Comparison of ENCODE assay signal across 15 cellular contexts in the genomic region with DNA sequence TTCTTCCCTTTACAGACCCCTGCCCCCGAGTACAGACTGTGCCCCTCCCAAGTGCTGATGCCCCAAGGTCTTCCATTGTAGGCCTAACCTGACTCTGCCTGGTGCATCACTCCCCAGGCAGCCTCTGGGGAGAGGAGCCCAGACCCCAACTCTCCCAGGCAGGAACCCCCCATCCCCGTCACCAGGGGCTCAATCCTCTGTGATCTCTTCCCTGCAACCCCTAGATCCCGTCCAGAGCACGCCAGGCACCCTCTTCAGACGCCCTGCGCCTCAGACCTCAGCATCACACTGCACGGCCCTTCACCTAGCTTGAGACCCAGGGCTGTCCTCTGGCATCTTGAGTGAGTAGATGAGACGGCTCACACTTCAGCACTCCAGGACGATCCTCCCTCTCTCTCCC. TPM values are rescaled to one million over a fixed set of nuclear protein-coding genes. Genes with fewer than 3 reads are reported as not detected.
DNase-seq lines count a peak whose midpoint lies in the region; ATAC-seq and TF ChIP-seq lines count a peak whose summit lies in the region.
"Had no signal": no experiment of that assay in that cellular context is flagged by ENCODE, and none has a peak within 500 bp of the region (broad histone marks: within the 10 kb centered on the region; RNA-seq: fewer than 3 reads in every experiment).

No MANE protein-coding gene starts in this region.

- H3K4me3 ChIP-seq in stomach, result no peak overlapping the region

- POLR2A ChIA-PET in CD4-positive, alpha-beta T cell (lab: Charles Lee), result no interaction called here
- POLR2A ChIA-PET in activated naive CD8-positive, alpha-beta T cell treated with anti-CD3 and anti-CD28 coated beads, Interleukin-2, amount 10 ng/mL, durations not matched to agents 7 days and 5 days (lab: Charles Lee), result interaction anchor here (0.6 to 1.6 kb wide), 5 partner anchors 8 to 121 kb away, joined by 3 to 5 read pairs (median 3); a partner anchor contains a TSS

- peaks cover 15 to 28% (median 25%) of the 10 kb centered on the region in 4 donors for H3K4me1 ChIP-seq in stomach

- H3K27ac ChIP-seq in CD4-positive, alpha-beta T cell (ENCODE audit: low read depth, low read length), result no peak overlapping the region
- H3K27ac ChIP-seq in KOPT-K1 (ENCODE audit: low read depth, low read length, poor library complexity, severe bottlenecking) (peak overlapping the region; percentile 69), stomach (peak overlapping the region in 1 of 5 donors; percentile 21)
- H3K27ac ChIP-seq: right atrium auricular region had no signal

- H3K27me3 Mint-ChIP-seq in CD4-positive, alpha-beta T cell, result no peaks in the 10 kb centered on the region
- H3K27me3 Mint-ChIP-seq in activated naive CD8-positive, alpha-beta T cell treated with anti-CD3 and anti-CD28 coated beads, Interleukin-2, amount 10 ng/mL, durations not matched to agents 7 days and 5 days, result no peaks in the 10 kb centered on the region
- H3K27me3 Mint-ChIP-seq in natural killer cell treated with Interleukin-12 subunit alpha and Interleukin-12 subunit beta and Interleukin-15 and Interleukin-18, amount 100 ng/mL, for 72 hours, result no peaks in the 10 kb centered on the region

- no peak for TF ChIP-seq EP300 in stomach (IDR thresholded peaks at IDR 0.05)

- TF ChIP-seq POLR2A in stomach (IDR thresholded peaks at IDR 0.05), result no peak

- H3K36me3 ChIP-seq in KOPT-K1 (ENCODE audit: insufficient read depth, low read length), result no peaks in the 10 kb centered on the region
- no peaks in the 10 kb centered on the region for H3K36me3 ChIP-seq in stomach
- H3K36me3 ChIP-seq: right atrium auricular region had no signal

- no peak for DNase-seq in CD4-positive, alpha-beta T cell
- DNase-seq in activated naive CD8-positive, alpha-beta T cell treated with anti-CD3 and anti-CD28 coated beads, Interleukin-2, amount 10 ng/mL, durations not matched to agents 7 days and 5 days, result no peak
- DNase-seq in natural killer cell treated with Interleukin-12 subunit alpha and Interleukin-12 subunit beta and Interleukin-15 and Interleukin-18, amount 100 ng/mL, for 72 hours (ENCODE audit: low spot score), result no peak
- DNase-seq in stomach (no peak), head of caudate nucleus (no peak), NCI-H2227 treated with DMSO at 0.1 percent for 48 hours (lab: John Stamatoyannopoulos, UW) (no peak), NCI-H2227 (lab: John Stamatoyannopoulos, UW; ENCODE audit: unreplicated experiment) (no peak)
- DNase-seq: COR-L47, erythroblast, NCI-H1048, NCI-H446 treated with DMSO at 0.1 percent for 48 hours, PC-3 had no signal

- H3K27ac Mint-ChIP-seq in CD4-positive, alpha-beta T cell, result peak overlapping the region; percentile 91
- H3K27ac Mint-ChIP-seq in activated naive CD8-positive, alpha-beta T cell treated with anti-CD3 and anti-CD28 coated beads, Interleukin-2, amount 10 ng/mL, durations not matched to agents 7 days and 5 days, result peak overlapping the region; percentile 99
- peak overlapping the region; percentile 87 to 90 for H3K27ac Mint-ChIP-seq in natural killer cell treated with Interleukin-12 subunit alpha and Interleukin-12 subunit beta and Interleukin-15 and Interleukin-18, amount 100 ng/mL, for 72 hours

- 83 to 90% (median 88%) methylated on average over 9 of the region's 9 CpGs for WGBS in stomach, 5 donors

- H3K4me3 Mint-ChIP-seq in CD4-positive, alpha-beta T cell, result peak overlapping the region; percentile 59
- H3K4me3 Mint-ChIP-seq in activated naive CD8-positive, alpha-beta T cell treated with anti-CD3 and anti-CD28 coated beads, Interleukin-2, amount 10 ng/mL, durations not matched to agents 7 days and 5 days, result peak overlapping the region; percentile 68
- H3K4me3 Mint-ChIP-seq in natural killer cell treated with Interleukin-12 subunit alpha and Interleukin-12 subunit beta and Interleukin-15 and Interleukin-18, amount 100 ng/mL, for 72 hours, result peak overlapping the region; percentile 68
- H3K4me3 Mint-ChIP-seq: nephron had no signal

- no peaks in the 10 kb centered on the region for H3K27me3 ChIP-seq in CD4-positive, alpha-beta T cell (ENCODE audit: control insufficient read depth, insufficient read depth, low read length)
- no peaks in the 10 kb centered on the region for H3K27me3 ChIP-seq in stomach
- H3K27me3 ChIP-seq: right atrium auricular region had no signal

- CTCF ChIA-PET in CD4-positive, alpha-beta T cell (lab: Charles Lee), result interaction anchor here (1.1 to 1.2 kb wide), 2 partner anchors 9 to 107 kb away, joined by 3 to 7 read pairs; no protein-coding TSS in a partner anchor

- no peaks in the 10 kb centered on the region for H3K9me3 Mint-ChIP-seq in CD4-positive, alpha-beta T cell
- H3K9me3 Mint-ChIP-seq in activated naive CD8-positive, alpha-beta T cell treated with anti-CD3 and anti-CD28 coated beads, Interleukin-2, amount 10 ng/mL, durations not matched to agents 7 days and 5 days, result no peaks in the 10 kb centered on the region
- no peaks in the 10 kb centered on the region for H3K9me3 Mint-ChIP-seq in natural killer cell treated with Interleukin-12 subunit alpha and Interleukin-12 subunit beta and Interleukin-15 and Interleukin-18, amount 100 ng/mL, for 72 hours
- H3K9me3 Mint-ChIP-seq: nephron had no signal

- TF ChIP-seq CTCF in CD4-positive, alpha-beta T cell (IDR thresholded peaks at IDR 0.05), result no peak
- no peak for TF ChIP-seq CTCF in stomach (IDR thresholded peaks at IDR 0.05)

- intact Hi-C loops in CD4-positive, alpha-beta T cell (cut with DNase I, micrococcal nuclease), result no loop called here
- intact Hi-C loops in stomach (cut with DNase I; ENCODE audit: low total_unique reads) (no loop called here), head of caudate nucleus (cut with DNase I) (no loop called here)

- ATAC-seq in CD4-positive, alpha-beta T cell (ENCODE audit: poor library complexity), result no peak
- no peak for ATAC-seq in activated naive CD8-positive, alpha-beta T cell treated with anti-CD3 and anti-CD28 coated beads, Interleukin-2, amount 10 ng/mL, durations not matched to agents 7 days and 5 days (ENCODE audit: low read depth)
- peak in 1 of 2 donors; percentile 0 for ATAC-seq in natural killer cell treated with Interleukin-12 subunit alpha and Interleukin-12 subunit beta and Interleukin-15 and Interleukin-18, amount 100 ng/mL, for 72 hours
- ATAC-seq: PC-3 had no signal

- no peaks in the 10 kb centered on the region for H3K9me3 ChIP-seq in CD4-positive, alpha-beta T cell (ENCODE audit: control insufficient read depth, low read length)
- H3K9me3 ChIP-seq in KOPT-K1 (ENCODE audit: insufficient read depth, low read length, poor library complexity, severe bottlenecking) (no peaks in the 10 kb centered on the region), stomach (no peaks in the 10 kb centered on the region)
- H3K9me3 ChIP-seq: right atrium auricular region had no signal

- peaks cover 39% of the 10 kb centered on the region for H3K4me1 Mint-ChIP-seq in CD4-positive, alpha-beta T cell (ENCODE audit: low read depth)
- H3K4me1 Mint-ChIP-seq in activated naive CD8-positive, alpha-beta T cell treated with anti-CD3 and anti-CD28 coated beads, Interleukin-2, amount 10 ng/mL, durations not matched to agents 7 days and 5 days, result peaks cover 27% of the 10 kb centered on the region
- H3K4me1 Mint-ChIP-seq in natural killer cell treated with Interleukin-12 subunit alpha and Interleukin-12 subunit beta and Interleukin-15 and Interleukin-18, amount 100 ng/mL, for 72 hours (ENCODE audit: low read depth in 2 of 2), result peaks cover 23 to 33% of the 10 kb centered on the region in 2 donors

- H3K36me3 Mint-ChIP-seq in CD4-positive, alpha-beta T cell (ENCODE audit: low read depth), result no peaks in the 10 kb centered on the region
- peaks cover 2% of the 10 kb centered on the region for H3K36me3 Mint-ChIP-seq in activated naive CD8-positive, alpha-beta T cell treated with anti-CD3 and anti-CD28 coated beads, Interleukin-2, amount 10 ng/mL, durations not matched to agents 7 days and 5 days
- no peaks in the 10 kb centered on the region for H3K36me3 Mint-ChIP-seq in natural killer cell treated with Interleukin-12 subunit alpha and Interleukin-12 subunit beta and Interleukin-15 and Interleukin-18, amount 100 ng/mL, for 72 hours

RNA-seq across cellular contexts. Expression of a gene that starts 6.4 kb away (rescaled TPM):
- total RNA-seq in CD4-positive, alpha-beta T cell, result 1 to 10 TPM; 5.7 to 6.2 TPM
- total RNA-seq in activated naive CD8-positive, alpha-beta T cell treated with anti-CD3 and anti-CD28 coated beads, Interleukin-2, amount 10 ng/mL, durations not matched to agents 7 days and 5 days, result 1 to 10 TPM; 4.6 to 5.1 TPM
- total RNA-seq in natural killer cell treated with Interleukin-12 subunit alpha and Interleukin-12 subunit beta and Interleukin-15 and Interleukin-18, amount 100 ng/mL, for 72 hours, result 10 to 100 TPM in 1 of 2 donors, 1 to 10 TPM in 1; 8.5 to 11.2 TPM
- total RNA-seq in stomach, result 10 to 100 TPM in 4 of 5 donors, 1 to 10 TPM in 1; 7.7 to 83.9 (median 48.1) TPM
- polyA plus RNA-seq in stomach, result 10 to 100 TPM; 17.0 to 45.4 (median 30.2) TPM

RNA-seq across cellular contexts. Expression of a gene that starts 20.0 kb away (rescaled TPM):
- total RNA-seq in CD4-positive, alpha-beta T cell, result under 1 TPM; 0.33 to 0.34 TPM
- 1 to 10 TPM; 1.3 to 1.5 TPM for total RNA-seq in activated naive CD8-positive, alpha-beta T cell treated with anti-CD3 and anti-CD28 coated beads, Interleukin-2, amount 10 ng/mL, durations not matched to agents 7 days and 5 days
- total RNA-seq in natural killer cell treated with Interleukin-12 subunit alpha and Interleukin-12 subunit beta and Interleukin-15 and Interleukin-18, amount 100 ng/mL, for 72 hours, result under 1 TPM in 1 of 2 donors, not detected in 1; 0.75 TPM
- total RNA-seq in stomach, result 10 to 100 TPM in 1 of 5 donors, 1 to 10 TPM in 2, not detected in 2; 4.5 to 73.3 (median 7.7) TPM
- 1 to 10 TPM; 2.1 to 5.8 (median 3.1) TPM for polyA plus RNA-seq in stomach
